Comparison of ENCODE assay signal across 23 cellular contexts in the genomic region with DNA sequence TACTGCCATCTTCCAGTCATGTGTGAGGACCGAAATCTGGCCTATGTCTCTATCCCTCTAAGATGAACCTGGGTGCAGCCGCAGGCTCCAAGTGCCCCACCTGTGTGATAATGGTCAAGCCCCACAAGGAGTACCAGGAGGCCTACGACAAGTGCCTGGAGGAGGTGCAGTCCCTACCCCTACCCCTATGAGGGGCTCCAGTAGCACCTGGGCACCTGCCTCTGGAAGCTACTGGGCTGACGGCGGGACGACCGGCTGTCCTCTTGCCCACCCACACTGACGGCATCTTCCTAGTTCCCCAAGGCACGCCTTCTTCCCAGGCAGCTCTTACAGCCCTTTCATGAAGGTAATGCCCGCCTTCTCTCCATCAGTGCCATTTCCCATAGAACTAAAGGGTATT. TPM values are rescaled to one million over a fixed set of nuclear protein-coding genes. Genes with fewer than 3 reads are reported as not detected.
"Had no signal": no experiment of that assay in that cellular context is flagged by ENCODE, and none has a peak within 500 bp of the region (broad histone marks: within the 10 kb centered on the region; RNA-seq: fewer than 3 reads in every experiment).

No MANE protein-coding gene starts in this region.

- H3K4me1 Mint-ChIP-seq: activated CD4-positive, alpha-beta T cell treated with anti-CD3 and anti-CD28 coated beads for 36 hours; activated naive CD8-positive, alpha-beta T cell treated with anti-CD3 and anti-CD28 coated beads, Interleukin-2, amount 10 ng/mL, durations not matched to agents 7 days and 5 days; T-cell had no signal

- ATAC-seq: activated CD4-positive, alpha-beta T cell treated with anti-CD3 and anti-CD28 coated beads for 36 hours; activated CD8-positive, alpha-beta T cell treated with anti-CD3 and anti-CD28 coated beads, Interleukin-2, amount 10 ng/mL, durations not matched to agents 7 days and 5 days; body of pancreas; T-cell had no signal

- DNase-seq: activated CD4-positive, alpha-beta T cell treated with anti-CD3 and anti-CD28 coated beads for 36 hours; activated CD4-positive, alpha-beta T cell treated with anti-CD3 and anti-CD28 coated beads, Interleukin-2, amount 50 U/mL, for 1 hour; activated CD8-positive, alpha-beta memory T cell treated with anti-CD3 and anti-CD28 coated beads, Interleukin-2, amount 50 U/mL, for 48 hours; activated CD8-positive, alpha-beta T cell treated with anti-CD3 and anti-CD28 coated beads, Interleukin-2, amount 10 ng/mL, durations not matched to agents 7 days and 5 days; activated naive CD4-positive, alpha-beta T cell treated with anti-CD3 and anti-CD28 coated beads, Interleukin-2, amount 50 U/mL, for 16 hours; activated naive CD8-positive, alpha-beta T cell treated with anti-CD3 and anti-CD28 coated beads, Interleukin-2, amount 10 ng/mL, durations not matched to agents 7 days and 5 days; activated T-cell treated with anti-CD3 and anti-CD28 coated beads, Interleukin-2, amount 50 U/mL, for 1 hour; adrenal gland; anterior cingulate cortex; body of pancreas; central memory CD4-positive, alpha-beta T cell; MG63; NCI-H1105; NCI-H1436; NCI-H1694 treated with DMSO at 0.1 percent for 48 hours; NCI-H2029 treated with DMSO at 0.1 percent for 48 hours; NCI-H510A treated with DMSO at 0.1 percent for 48 hours; NCI-H69; SHP77; T-cell; T-helper 2 cell had no signal

- H3K4me3 ChIP-seq: adrenal gland, body of pancreas, MG63 had no signal

- H3K27me3 Mint-ChIP-seq: activated CD4-positive, alpha-beta T cell treated with anti-CD3 and anti-CD28 coated beads for 36 hours; T-cell had no signal

- H3K9me3 ChIP-seq: adrenal gland, body of pancreas, MG63 had no signal

- H3K4me1 ChIP-seq: adrenal gland, body of pancreas had no signal

- H3K36me3 ChIP-seq: adrenal gland, MG63 had no signal

- H3K27me3 ChIP-seq: adrenal gland, body of pancreas, MG63 had no signal

- H3K27ac Mint-ChIP-seq: activated CD4-positive, alpha-beta T cell treated with anti-CD3 and anti-CD28 coated beads for 36 hours; activated CD8-positive, alpha-beta T cell treated with anti-CD3 and anti-CD28 coated beads, Interleukin-2, amount 10 ng/mL, durations not matched to agents 7 days and 5 days; activated naive CD8-positive, alpha-beta T cell treated with anti-CD3 and anti-CD28 coated beads, Interleukin-2, amount 10 ng/mL, durations not matched to agents 7 days and 5 days; T-cell had no signal

- H3K36me3 Mint-ChIP-seq: activated naive CD8-positive, alpha-beta T cell treated with anti-CD3 and anti-CD28 coated beads, Interleukin-2, amount 10 ng/mL, durations not matched to agents 7 days and 5 days; T-cell had no signal

- H3K27ac ChIP-seq: adrenal gland, body of pancreas, VCaP had no signal

- H3K4me3 Mint-ChIP-seq: activated CD4-positive, alpha-beta T cell treated with anti-CD3 and anti-CD28 coated beads for 36 hours; activated CD8-positive, alpha-beta T cell treated with anti-CD3 and anti-CD28 coated beads, Interleukin-2, amount 10 ng/mL, durations not matched to agents 7 days and 5 days; activated naive CD8-positive, alpha-beta T cell treated with anti-CD3 and anti-CD28 coated beads, Interleukin-2, amount 10 ng/mL, durations not matched to agents 7 days and 5 days; T-cell had no signal

- H3K9me3 Mint-ChIP-seq: activated naive CD8-positive, alpha-beta T cell treated with anti-CD3 and anti-CD28 coated beads, Interleukin-2, amount 10 ng/mL, durations not matched to agents 7 days and 5 days; T-cell had no signal

RNA-seq across cellular contexts. Expression of a gene that starts 47.4 kb away (rescaled TPM):
- total RNA-seq: body of pancreas had no signal

RNA-seq across cellular contexts. Expression of a gene that starts 54.0 kb away (rescaled TPM):
- total RNA-seq: activated CD4-positive, alpha-beta T cell treated with anti-CD3 and anti-CD28 coated beads for 36 hours; activated CD8-positive, alpha-beta T cell treated with anti-CD3 and anti-CD28 coated beads, Interleukin-2, amount 10 ng/mL, durations not matched to agents 7 days and 5 days; activated naive CD8-positive, alpha-beta T cell treated with anti-CD3 and anti-CD28 coated beads, Interleukin-2, amount 10 ng/mL, durations not matched to agents 7 days and 5 days; bronchial epithelial cell; T-cell had no signal
